ENCODE assay signal across 9 cellular contexts in the genomic region with DNA sequence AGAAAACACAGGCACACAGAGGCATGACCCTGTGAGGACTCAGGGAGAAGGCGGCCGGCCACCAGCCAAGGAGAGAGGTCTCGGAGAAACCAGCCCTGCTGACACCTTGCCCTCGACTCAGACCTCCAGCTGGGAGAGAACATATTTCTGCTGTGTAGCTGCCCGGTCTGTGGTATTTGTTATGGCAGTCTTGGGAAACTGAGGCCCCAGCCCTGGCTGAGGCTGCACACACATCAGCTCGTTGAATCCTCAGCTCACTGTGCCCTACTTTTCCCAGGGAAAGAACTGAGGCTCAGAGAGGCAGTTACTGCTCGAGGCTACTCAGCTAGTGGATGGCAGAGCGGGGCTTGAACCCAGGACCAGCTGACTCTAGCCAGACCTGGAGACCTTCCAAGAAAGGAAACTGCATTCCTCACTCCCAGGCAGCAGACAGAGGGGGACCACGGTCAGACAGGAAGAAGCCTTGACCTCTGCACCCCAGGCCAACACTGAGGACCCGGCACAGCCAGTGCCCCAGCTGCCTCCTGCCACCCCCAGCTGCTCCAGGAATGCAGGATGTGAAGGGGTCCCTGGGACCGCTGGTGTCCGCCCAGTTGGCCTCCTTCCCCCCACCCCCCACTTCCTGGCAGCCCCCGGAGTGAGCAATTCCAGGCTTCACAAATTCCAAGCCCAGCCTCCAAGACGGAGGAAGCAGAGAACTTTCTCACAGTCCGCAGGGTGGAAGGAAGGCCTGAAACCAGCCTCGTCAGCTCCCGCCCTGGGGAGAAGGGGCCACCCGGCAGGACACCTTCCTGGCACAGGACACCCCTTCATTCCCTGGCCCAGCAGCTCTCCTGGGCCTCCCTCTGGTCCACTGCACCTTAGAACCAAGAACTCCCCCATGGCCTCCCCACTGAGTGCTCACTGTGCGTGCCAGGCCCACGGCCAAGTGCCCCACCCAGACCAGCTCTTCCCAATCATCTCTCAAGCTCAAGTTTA.
DNase-seq lines count a peak whose midpoint lies in the region; ATAC-seq and TF ChIP-seq lines count a peak whose summit lies in the region.
"Had no signal": no experiment of that assay in that cellular context is flagged by ENCODE, and none has a peak within 500 bp of the region (broad histone marks: within the 10 kb centered on the region; RNA-seq: fewer than 3 reads in every experiment).

No MANE protein-coding gene starts in this region.

- no peak for TF ChIP-seq CTCF in left lung (IDR thresholded peaks at IDR 0.05)

- H3K4me3 ChIP-seq in left lung = no peak overlapping the region

- H3K4me1 ChIP-seq in left lung = peaks cover 27 to 49% of the 10 kb centered on the region in 2 donors

- H3K36me3 ChIP-seq in left lung = peaks cover 0 to 83% of the 10 kb centered on the region in 2 donors

- peak overlapping the region; percentile 80 to 85 for H3K27ac ChIP-seq in left lung

- intact Hi-C loops in left lung (cut with DNase I) = loop anchor here in 1 of 2 donors (10.0 kb wide), 1 partner anchor 54 kb away; no protein-coding TSS in a partner anchor

- DNase-seq in HT1080 (ENCODE audit: low read depth) = peak; percentile 94
- DNase-seq in dedifferentiated amniotic fluid mesenchymal stem cell (ENCODE audit: extremely low spot score) = peak; percentile 39
- peak in 1 of 2 donors; percentile 68 for DNase-seq in left lung
- DNase-seq in stromal cell of bone marrow (ENCODE audit: low read depth) = peak; percentile 51
- DNase-seq in NCI-H146 treated with DMSO at 0.1 percent for 48 hours (lab: John Stamatoyannopoulos, UW; ENCODE audit: unreplicated experiment) = no peak
- no peak for DNase-seq in effector CD4-positive, alpha-beta T cell
- DNase-seq in stimulated activated CD4-positive, alpha-beta T cell treated with anti-CD3 and anti-CD28 coated beads, Interleukin-12 subunit alpha, Interleukin-12 subunit beta, amount 100 ng/mL, for 4 hours = no peak
- no peak for DNase-seq in anterior cingulate cortex (lab: John Stamatoyannopoulos, UW)
- DNase-seq: NCI-H774 had no signal

- peaks cover 0 to 14% of the 10 kb centered on the region in 2 donors for H3K9me3 ChIP-seq in left lung

- no peaks in the 10 kb centered on the region for H3K27me3 ChIP-seq in left lung

- peak; percentile 12 for ATAC-seq in left lung

Comparison
In these comparisons a context has a peak if more than half of its experiments do, and no peak if none do; other contexts are left out.
1. DNase-seq: peak in HT1080 (single experiment), dedifferentiated amniotic fluid mesenchymal stem cell (single experiment) and stromal cell of bone marrow (single experiment); none in NCI-H146 treated with DMSO at 0.1 percent for 48 hours (single experiment), effector CD4-positive, alpha-beta T cell (single experiment), stimulated activated CD4-positive, alpha-beta T cell treated with anti-CD3 and anti-CD28 coated beads, Interleukin-12 subunit alpha, Interleukin-12 subunit beta, amount 100 ng/mL, for 4 hours (single experiment) and anterior cingulate cortex (0 of 58).